9 cellular contexts compared by ENCODE assay signal in genomic region chr19:4583961-4584669, GRCh38. TPM values are rescaled to one million over a fixed set of nuclear protein-coding genes. Genes with fewer than 3 reads are reported as not detected.
DNase-seq lines count a peak whose midpoint lies in the region; ATAC-seq and TF ChIP-seq lines count a peak whose summit lies in the region.
"Had no signal": no experiment of that assay in that cellular context is flagged by ENCODE, and none has a peak within 500 bp of the region (broad histone marks: within the 10 kb centered on the region; RNA-seq: fewer than 3 reads in every experiment).

No MANE protein-coding gene starts in this region.

- peak overlapping the region; percentile 64 for H3K4me3 ChIP-seq in skeletal muscle satellite cell (ENCODE audit: low read length)

- no peaks in the 10 kb centered on the region for H3K36me3 ChIP-seq in skeletal muscle satellite cell (ENCODE audit: insufficient read depth, low read length)
- H3K36me3 ChIP-seq: neutrophil had no signal

- TF ChIP-seq CTCF in glutamatergic neuron (IDR thresholded peaks at IDR 0.05; ENCODE audit: partially characterized antibody, unreplicated experiment) = no peak

- peaks cover 17% of the 10 kb centered on the region for H3K27me3 Mint-ChIP-seq in glutamatergic neuron (ENCODE audit: unreplicated experiment)

- peaks cover 45% of the 10 kb centered on the region for H3K27me3 ChIP-seq in skeletal muscle satellite cell (ENCODE audit: control insufficient read depth, insufficient read depth, low read length)

- peak overlapping the region; percentile 21 for H3K9ac ChIP-seq in skeletal muscle satellite cell (ENCODE audit: low read depth, low read length)

- H3K9me3 Mint-ChIP-seq in glutamatergic neuron (ENCODE audit: unreplicated experiment) = peaks cover 15% of the 10 kb centered on the region

- ATAC-seq in SK-N-SH treated with all-trans-retinoic acid at 6 μM for 48 hours (peak; percentile 71), HG02852 (IDR thresholded peaks at IDR 0.05; ENCODE audit: unreplicated experiment) (no peak), HG02870 (IDR thresholded peaks at IDR 0.05; ENCODE audit: unreplicated experiment) (no peak), GM21447 (IDR thresholded peaks at IDR 0.05; ENCODE audit: unreplicated experiment) (no peak)

- H3K4me2 ChIP-seq in skeletal muscle satellite cell (ENCODE audit: low read length) = peak overlapping the region; percentile 80

- H3K4me1 Mint-ChIP-seq in glutamatergic neuron (ENCODE audit: low read depth, unreplicated experiment) = peaks cover 22% of the 10 kb centered on the region

- peak overlapping the region; percentile 87 for H3K27ac Mint-ChIP-seq in glutamatergic neuron (ENCODE audit: unreplicated experiment)

- no peaks in the 10 kb centered on the region for H3K36me3 Mint-ChIP-seq in glutamatergic neuron (ENCODE audit: unreplicated experiment)

- H3K4me3 Mint-ChIP-seq in glutamatergic neuron (ENCODE audit: unreplicated experiment) = no peak overlapping the region

- H3K4me1 ChIP-seq in skeletal muscle satellite cell (ENCODE audit: control insufficient read depth, insufficient read depth, low read length) = peaks cover 9% of the 10 kb centered on the region

- DNase-seq in DMS 273 (lab: John Stamatoyannopoulos, UW; ENCODE audit: unreplicated experiment) (peak; percentile 69), DMS 273 treated with DMSO at 0.1 percent for 48 hours (lab: John Stamatoyannopoulos, UW) (no peak), glutamatergic neuron (peak; percentile 84)

- H3K9me3 ChIP-seq in skeletal muscle satellite cell (replicated peaks; ENCODE audit: low read length) = no peaks in the 10 kb centered on the region
- H3K9me3 ChIP-seq: neutrophil had no signal

TF ChIP-seq in SK-N-SH treated with all-trans-retinoic acid at 6 μM for 48 hours, 23 proteins besides CTCF, POLR2A, EP300 and RAD21:
- TF ChIP-seq BACH2 (CRISPR knock-in tag; IDR thresholded peaks at IDR 0.05; ENCODE audit: borderline replicate concordance) = no peak
- TF ChIP-seq ZFP30 (CRISPR knock-in tag; IDR thresholded peaks at IDR 0.05) = no peak
- no peak for TF ChIP-seq ISL1 (CRISPR knock-in tag; IDR thresholded peaks at IDR 0.05)
- TF ChIP-seq TSHZ2 (CRISPR knock-in tag; IDR thresholded peaks at IDR 0.05) = no peak
- no peak for TF ChIP-seq TCF4 (CRISPR knock-in tag; IDR thresholded peaks at IDR 0.05; ENCODE audit: borderline replicate concordance)
- no peak for TF ChIP-seq CSDC2 (CRISPR knock-in tag; IDR thresholded peaks at IDR 0.05)
- no peak for TF ChIP-seq POU6F1 (CRISPR knock-in tag; IDR thresholded peaks at IDR 0.05; ENCODE audit: borderline replicate concordance, low read depth)
- TF ChIP-seq ZNF565 (CRISPR knock-in tag; conservative IDR thresholded peaks at IDR 0.05; ENCODE audit: low read depth) = no peak
- no peak for TF ChIP-seq PATZ1 (CRISPR knock-in tag; IDR thresholded peaks at IDR 0.05; ENCODE audit: borderline replicate concordance)
- TF ChIP-seq ZFP3 (CRISPR knock-in tag; IDR thresholded peaks at IDR 0.05) = no peak
- no peak for TF ChIP-seq PPARA (CRISPR knock-in tag; IDR thresholded peaks at IDR 0.05; ENCODE audit: borderline replicate concordance)

RNA-seq across cellular contexts. Expression of gene SEMA6B, which starts 24.6 kb away (rescaled TPM):
- 234 TPM for total RNA-seq in glutamatergic neuron (ENCODE audit: unreplicated experiment)
- total RNA-seq in skeletal muscle satellite cell (2012; rRNA removed) = 0.25 and 1.1 TPM in 2 replicates

RNA-seq across cellular contexts. Expression of gene LRG1, which starts 44.3 kb away (rescaled TPM):
- total RNA-seq in glutamatergic neuron (ENCODE audit: unreplicated experiment) = 1.0 TPM
- under 0.01 TPM in 1 of 2 replicates, not detected in the other for total RNA-seq in skeletal muscle satellite cell (2012; rRNA removed)

RNA-seq across cellular contexts. Expression of gene PLIN5, which starts 49.1 kb away (rescaled TPM):
- total RNA-seq in glutamatergic neuron (ENCODE audit: unreplicated experiment) = 0.54 TPM
- 0.22 and 1.3 TPM in 2 replicates for total RNA-seq in skeletal muscle satellite cell (2012; rRNA removed)

RNA-seq across cellular contexts. Expression of gene TNFAIP8L1, which starts 55.2 kb away (rescaled TPM):
- total RNA-seq in glutamatergic neuron (ENCODE audit: unreplicated experiment) = 23.6 TPM
- 2.0 TPM in 2 replicates for total RNA-seq in skeletal muscle satellite cell (2012; rRNA removed)
